Comparison of ENCODE assay signal across 24 cellular contexts in genomic region chr21:31408306-31409088, GRCh38.
DNase-seq lines count a peak whose midpoint lies in the region; ATAC-seq and TF ChIP-seq lines count a peak whose summit lies in the region.
"Had no signal": no experiment of that assay in that cellular context is flagged by ENCODE, and none has a peak within 500 bp of the region (broad histone marks: within the 10 kb centered on the region; RNA-seq: fewer than 3 reads in every experiment).

No MANE protein-coding gene starts in this region.

- no peak overlapping the region for H2AFZ ChIP-seq in H9 (ENCODE audit: low read length)
- H2AFZ ChIP-seq: neural progenitor cell had no signal

- no peak overlapping the region for H3K56ac ChIP-seq in H9 (ENCODE audit: insufficient read length, low read depth, low read length)

- no peak overlapping the region for H2BK5ac ChIP-seq in H9 (ENCODE audit: insufficient read length, low read length)

- H3K4ac ChIP-seq in H9 (ENCODE audit: low read depth, low read length), result no peak overlapping the region

- H3K9me3 Mint-ChIP-seq in H9 (no peaks in the 10 kb centered on the region), type B pancreatic cell (no peaks in the 10 kb centered on the region)
- H3K9me3 Mint-ChIP-seq: activated naive CD4-positive, alpha-beta T cell treated with anti-CD3 and anti-CD28 coated beads, Interleukin-2, amount 50 U/mL, for 24 hours; activated T-helper 1 cell treated with anti-CD3 and anti-CD28 coated beads, Interleukin-12 subunit alpha, Interleukin-12 subunit beta, Interleukin-2, Interleukin-4 antibody, amounts not matched to agents 30 ng/mL and 10 ng/mL and 1 ng/mL, durations not matched to agents 14 hours and 24 hours and 36 hours; central memory CD8-positive, alpha-beta T cell had no signal

- no peak overlapping the region for H2AK5ac ChIP-seq in H9 (ENCODE audit: insufficient read length, low read length)

- no peaks in the 10 kb centered on the region for H4K20me1 ChIP-seq in H9 (ENCODE audit: control insufficient read depth, insufficient read depth, insufficient read length)

- no peak overlapping the region for H3K23ac ChIP-seq in H9 (ENCODE audit: insufficient read length, low read depth, low read length)

- no peak overlapping the region for H3K18ac ChIP-seq in H9 (ENCODE audit: insufficient read length, low read depth, low read length)

- H3K27me3 Mint-ChIP-seq in H9 (ENCODE audit: low read depth), result no peaks in the 10 kb centered on the region
- no peaks in the 10 kb centered on the region for H3K27me3 Mint-ChIP-seq in type B pancreatic cell
- H3K27me3 Mint-ChIP-seq: activated naive CD4-positive, alpha-beta T cell treated with anti-CD3 and anti-CD28 coated beads, Interleukin-2, amount 50 U/mL, for 24 hours; central memory CD8-positive, alpha-beta T cell; progenitor cell of endocrine pancreas had no signal

- H3K14ac ChIP-seq in H9 (ENCODE audit: insufficient read depth, low read length), result no peak overlapping the region

- H3K4me3 Mint-ChIP-seq in H9 (no peak overlapping the region), type B pancreatic cell (no peak overlapping the region)
- H3K4me3 Mint-ChIP-seq: activated naive CD4-positive, alpha-beta T cell treated with anti-CD3 and anti-CD28 coated beads, Interleukin-2, amount 50 U/mL, for 24 hours; activated T-helper 1 cell treated with anti-CD3 and anti-CD28 coated beads, Interleukin-12 subunit alpha, Interleukin-12 subunit beta, Interleukin-2, Interleukin-4 antibody, amounts not matched to agents 30 ng/mL and 10 ng/mL and 1 ng/mL, durations not matched to agents 14 hours and 24 hours and 36 hours; central memory CD8-positive, alpha-beta T cell; neural progenitor cell had no signal

- H3K23me2 ChIP-seq in H9 (ENCODE audit: insufficient read length, low read depth, low read length, poor library complexity, severe bottlenecking), result no peaks in the 10 kb centered on the region

- no peaks in the 10 kb centered on the region for H3K9me3 ChIP-seq in H9 (ENCODE audit: control insufficient read depth, low read depth, low read length)
- no peaks in the 10 kb centered on the region for H3K9me3 ChIP-seq in right cardiac atrium (ENCODE audit: control insufficient read depth, low read length)
- H3K9me3 ChIP-seq: SJSA1 had no signal

- H3K79me1 ChIP-seq in H9 (ENCODE audit: insufficient read depth, low read depth, low read length, poor library complexity, severe bottlenecking), result no peaks in the 10 kb centered on the region

- no peak for TF ChIP-seq CTCF in H9 (conservative IDR thresholded peaks at IDR 0.05)
- TF ChIP-seq CTCF in dorsolateral prefrontal cortex (IDR thresholded peaks at IDR 0.05 in 54 of 56, conservative IDR thresholded peaks at IDR 0.05 in 2 of 56; ENCODE audit: low read depth in 1 of 56, partially characterized antibody in 56 of 56), result no peak
- TF ChIP-seq CTCF in type B pancreatic cell (conservative IDR thresholded peaks at IDR 0.05), result no peak

- H2BK12ac ChIP-seq in H9 (ENCODE audit: insufficient read length, low read depth, low read length), result no peak overlapping the region

- no peak overlapping the region for H2BK15ac ChIP-seq in H9 (ENCODE audit: low read depth, low read length)

- H3K4me1 ChIP-seq in H9 (ENCODE audit: insufficient read depth, low read length) (no peaks in the 10 kb centered on the region), right cardiac atrium (ENCODE audit: control insufficient read depth, insufficient read depth, low read length) (no peaks in the 10 kb centered on the region)
- H3K4me1 ChIP-seq: SJSA1 had no signal

- no peak overlapping the region for H3K9ac ChIP-seq in H9 (ENCODE audit: extremely low read depth, insufficient read length, low read length)
- H3K9ac ChIP-seq: neural progenitor cell had no signal

- peak; percentile 41 to 58 for ATAC-seq in right cardiac atrium
- peak; percentile 78 for ATAC-seq in sciatic nerve
- no peak for ATAC-seq in GM21825 (IDR thresholded peaks at IDR 0.05; ENCODE audit: unreplicated experiment)
- ATAC-seq: Panc1 had no signal

- 0 out of 4 replicates have a peak, but pooled peaks cover 0 to 5% of the 10 kb centered on the region in 2 experiments for H3K4me1 Mint-ChIP-seq in H9
- peaks cover 8% of the 10 kb centered on the region for H3K4me1 Mint-ChIP-seq in type B pancreatic cell (ENCODE audit: unreplicated experiment)
- H3K4me1 Mint-ChIP-seq: central memory CD8-positive, alpha-beta T cell had no signal

- no peak overlapping the region for H2BK20ac ChIP-seq in H9 (ENCODE audit: low read depth, low read length, poor library complexity, severe bottlenecking)

- no peak overlapping the region for H4K8ac ChIP-seq in H9 (replicated peaks; ENCODE audit: insufficient read length, low read depth, low read length)

- H3K36me3 Mint-ChIP-seq in H9 (ENCODE audit: insufficient read depth in 1 of 3, low read depth in 3 of 3) (peaks cover 0 to 1% (median 0%) of the 10 kb centered on the region in 3 experiments; a peak in 1 of 7 replicates), type B pancreatic cell (no peaks in the 10 kb centered on the region)
- H3K36me3 Mint-ChIP-seq: activated naive CD4-positive, alpha-beta T cell treated with anti-CD3 and anti-CD28 coated beads, Interleukin-2, amount 50 U/mL, for 24 hours had no signal

- peak overlapping the region in 2 of 3 experiments; percentile 45 to 65; a peak in 2 of 7 replicates for H3K27ac Mint-ChIP-seq in H9
- H3K27ac Mint-ChIP-seq in type B pancreatic cell, result no peak overlapping the region
- H3K27ac Mint-ChIP-seq: activated naive CD4-positive, alpha-beta T cell treated with anti-CD3 and anti-CD28 coated beads, Interleukin-2, amount 50 U/mL, for 24 hours; activated T-helper 1 cell treated with anti-CD3 and anti-CD28 coated beads, Interleukin-12 subunit alpha, Interleukin-12 subunit beta, Interleukin-2, Interleukin-4 antibody, amounts not matched to agents 30 ng/mL and 10 ng/mL and 1 ng/mL, durations not matched to agents 14 hours and 24 hours and 36 hours; neural progenitor cell; progenitor cell of endocrine pancreas had no signal

- no peak overlapping the region for H3T11ph ChIP-seq in H9 (ENCODE audit: low read length)

- no peaks in the 10 kb centered on the region for H3K27me3 ChIP-seq in H9 (ENCODE audit: insufficient read depth, low read length)
- no peaks in the 10 kb centered on the region for H3K27me3 ChIP-seq in dorsolateral prefrontal cortex
- no peaks in the 10 kb centered on the region for H3K27me3 ChIP-seq in right cardiac atrium (ENCODE audit: control insufficient read depth, insufficient read depth)
- H3K27me3 ChIP-seq: neural progenitor cell, SJSA1 had no signal

- no peaks in the 10 kb centered on the region for H3K79me2 ChIP-seq in H9 (ENCODE audit: insufficient read depth, low read length)

- H3K4me3 ChIP-seq in dorsolateral prefrontal cortex, result peak overlapping the region in 1 of 59 donors; percentile 12
- no peak overlapping the region for H3K4me3 ChIP-seq in right cardiac atrium (ENCODE audit: low read length)
- H3K4me3 ChIP-seq: neural progenitor cell, SJSA1 had no signal

- H3K4me2 ChIP-seq in H9 (ENCODE audit: insufficient read depth, insufficient read length, low read length), result no peak overlapping the region
- H3K4me2 ChIP-seq: neural progenitor cell had no signal

- H2BK120ac ChIP-seq in H9 (ENCODE audit: low read depth, low read length, poor library complexity, severe bottlenecking), result no peak overlapping the region

- H3K27ac ChIP-seq in H9 (ENCODE audit: insufficient read length, low read depth, low read length) (no peak overlapping the region), dorsolateral prefrontal cortex (peak overlapping the region in 48 of 59 donors; percentile 0 to 83 (median 52)), right cardiac atrium (ENCODE audit: low read length) (peak overlapping the region; percentile 40)
- H3K27ac ChIP-seq: neural progenitor cell, SJSA1 had no signal

- no peak overlapping the region for H4K91ac ChIP-seq in H9 (ENCODE audit: insufficient read length, low read depth, low read length)

- no peak overlapping the region for H4K5ac ChIP-seq in H9 (ENCODE audit: insufficient read length, low read depth, low read length)

- intact Hi-C loops in dorsolateral prefrontal cortex (cut with DNase I), result no loop called here
- intact Hi-C loops in right cardiac atrium (cut with DNase I), result no loop called here
- intact Hi-C loops in sciatic nerve (cut with DNase I), result no loop called here

- WGBS in H9 (ENCODE audit: extremely low coverage, insufficient read length, low lambda C conversion rate), result no CpG with 5 or more reads among the region's 10 CpGs
- 65% methylated on average over 10 of the region's 10 CpGs for WGBS in right cardiac atrium

- DNase-seq in H9, result no peak
- DNase-seq in dorsolateral prefrontal cortex, result no peak
- no peak for DNase-seq in right cardiac atrium
- DNase-seq in sciatic nerve (ENCODE audit: low spot score), result no peak
- DNase-seq in mesenteric fat pad (ENCODE audit: low spot score), result no peak
- no peak for DNase-seq in type B pancreatic cell (ENCODE audit: extremely low spot score, unreplicated experiment)
- DNase-seq in activated T-cell treated with anti-CD3 and anti-CD28 coated beads, Interleukin-2, amount 50 U/mL, for 1 hour, result no peak
- DNase-seq: activated CD4-positive, alpha-beta T cell treated with anti-CD3 and anti-CD28 coated beads for 1 hour; COR-L47; dermis blood vessel endothelial cell; DMS79; GF-D8; NCI-H146; NCI-H510A treated with DMSO at 0.1 percent for 48 hours; NK-92 treated with Interleukin-12 subunit alpha and Interleukin-12 subunit beta, amount 100 ng/mL, for 24 hours; T-helper 1 cell had no signal
